ENCODE assay signal across 14 cellular contexts in the genomic region with DNA sequence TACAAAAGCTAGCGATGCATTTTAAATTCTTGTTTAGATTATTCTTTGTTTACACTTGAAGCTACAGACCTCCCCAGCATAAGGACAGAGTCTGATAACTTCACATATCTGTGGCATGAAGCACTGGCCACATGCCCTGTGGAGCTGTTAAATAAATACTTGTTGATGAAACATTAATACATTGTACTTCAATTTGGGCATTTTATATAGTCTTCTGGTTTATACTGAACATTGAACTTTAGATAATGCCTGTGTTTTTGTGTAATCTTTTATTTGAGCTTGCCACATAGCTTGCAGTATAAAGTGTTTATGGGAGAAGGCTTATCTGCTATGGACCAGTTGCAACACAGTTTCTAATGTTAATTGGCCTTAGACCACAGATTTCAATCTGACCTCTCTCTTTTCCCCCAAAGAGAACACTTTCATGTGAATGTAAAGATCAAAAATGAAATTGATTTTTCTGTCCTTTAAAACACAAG. TPM values are rescaled to one million over a fixed set of nuclear protein-coding genes. Genes with fewer than 3 reads are reported as not detected.
DNase-seq lines count a peak whose midpoint lies in the region; ATAC-seq, FAIRE-seq and TF ChIP-seq lines count a peak whose summit lies in the region.
"Had no signal": no experiment of that assay in that cellular context is flagged by ENCODE, and none has a peak within 500 bp of the region (broad histone marks: within the 10 kb centered on the region; RNA-seq: fewer than 3 reads in every experiment).

No MANE protein-coding gene starts in this region.

- no peaks in the 10 kb centered on the region for H3K27me3 Mint-ChIP-seq in mesothelial cell of epicardium (ENCODE audit: low read depth)

- H3K27me3 ChIP-seq in GM23248 (replicated peaks; ENCODE audit: insufficient read depth) (no peaks in the 10 kb centered on the region), PC-9 (ENCODE audit: insufficient read depth, low read depth) (no peaks in the 10 kb centered on the region), pancreas (no peaks in the 10 kb centered on the region)

- H2AFZ ChIP-seq in GM23248: no peak overlapping the region
- H2AFZ ChIP-seq in PC-9: no peak overlapping the region

- H3K27ac Mint-ChIP-seq in mesothelial cell of epicardium: no peak overlapping the region
- H3K27ac Mint-ChIP-seq: activated T-helper 2 cell treated with anti-CD3 and anti-CD28 coated beads, Interferon-gamma antibody, Interleukin-2, Interleukin-4, amounts not matched to agents 10 μg/mL and 5 μg/mL and 100 μg/mL, durations not matched to agents 14 hours and 24 hours and 36 hours; naive thymus-derived CD8-positive, alpha-beta T cell had no signal

- no TSS peak for BruUV-seq in PC-9 (replicated peaks; lab: Mats Ljungman, UMichigan)

- POLR2A ChIA-PET in PC-9 (lab: Charles Lee; ENCODE audit: unreplicated experiment): interaction anchor here (0.6 kb wide), 1 partner anchor 65 kb away, joined by 3 read pairs; no protein-coding TSS in a partner anchor

- peaks cover 3% of the 10 kb centered on the region for H3K9me3 Mint-ChIP-seq in mesothelial cell of epicardium
- H3K9me3 Mint-ChIP-seq: activated T-helper 2 cell treated with anti-CD3 and anti-CD28 coated beads, Interferon-gamma antibody, Interleukin-2, Interleukin-4, amounts not matched to agents 10 μg/mL and 5 μg/mL and 100 μg/mL, durations not matched to agents 14 hours and 24 hours and 36 hours; naive thymus-derived CD8-positive, alpha-beta T cell had no signal

- intact Hi-C loops in PC-9 (cut with micrococcal nuclease; ENCODE audit: unreplicated experiment) (loop anchor here (5.0 kb wide), 1 partner anchor 200 kb away; no protein-coding TSS in a partner anchor), pancreas (cut with DNase I) (loop anchor here in 2 of 3 donors (5.0 to 10.0 kb wide), 2 partner anchors 72 to 80 kb away; no protein-coding TSS in a partner anchor)

- H3F3A ChIP-seq in GM23248 (ENCODE audit: insufficient read depth): peaks cover 17% of the 10 kb centered on the region
- peaks cover 8% of the 10 kb centered on the region; the same call in 1 of the 2 replicates for H3F3A ChIP-seq in PC-9 (ENCODE audit: insufficient read depth, low read depth)

- no peak overlapping the region for H3K4me3 Mint-ChIP-seq in mesothelial cell of epicardium
- H3K4me3 Mint-ChIP-seq: naive thymus-derived CD8-positive, alpha-beta T cell had no signal

- in situ Hi-C loops in GM23248 (cut with MboI): loop anchor here (10.0 kb wide), 1 partner anchor 82 kb away; no protein-coding TSS in a partner anchor

- peak in 3 of 4 donors; percentile 8 to 44 (median 17) for ATAC-seq in pancreas
- no peak for ATAC-seq in GM18502 (IDR thresholded peaks at IDR 0.05; ENCODE audit: poor library complexity, unreplicated experiment)
- ATAC-seq: naive thymus-derived CD8-positive, alpha-beta T cell had no signal

- no peaks in the 10 kb centered on the region for H3K9me3 ChIP-seq in GM23248 (ENCODE audit: low read depth)
- H3K9me3 ChIP-seq in PC-9 (ENCODE audit: insufficient read depth, low read depth): peaks cover 7% of the 10 kb centered on the region; the same call in 1 of the 2 replicates
- no peaks in the 10 kb centered on the region for H3K9me3 ChIP-seq in pancreas

- H3K4me1 ChIP-seq in GM23248 (ENCODE audit: insufficient read depth) (peaks cover 33% of the 10 kb centered on the region), PC-9 (replicated peaks; ENCODE audit: insufficient read depth) (peaks cover 57% of the 10 kb centered on the region), pancreas (peaks cover 11 to 45% (median 44%) of the 10 kb centered on the region in 3 donors)

- 59 to 72% methylated on average over 1 of the region's 1 CpG for WGBS in GM23248 (ENCODE audit: low coverage in 1 of 2, low lambda C conversion rate in 2 of 2, missing lambda C conversion rate in 2 of 2), 2 experiments
- WGBS in pancreas, 2 donors: 18 to 23% methylated on average over 1 of the region's 1 CpG

- H3K9ac ChIP-seq in GM23248: no peak overlapping the region

- CTCF ChIA-PET in PC-9 (lab: Charles Lee): interaction anchor here (0.8 kb wide), 1 partner anchor 48 kb away, joined by 3 read pairs; a partner anchor contains a TSS

- H3K9me2 ChIP-seq in GM23248 (ENCODE audit: insufficient read depth) (no peaks in the 10 kb centered on the region), PC-9 (ENCODE audit: insufficient read depth) (no peaks in the 10 kb centered on the region)

- DNase-seq in GM23248: peak; percentile 21
- peak in 1 of 2 experiments; percentile 62 for DNase-seq in PC-9
- DNase-seq in fibroblast of the aortic adventitia (ENCODE audit: low read depth): peak; percentile 55
- DNase-seq in pancreas: no peak
- DNase-seq in mesothelial cell of epicardium (ENCODE audit: low spot score in 2 of 2, unreplicated experiment in 2 of 2): no peak
- no peak for DNase-seq in NCI-H2171 (lab: John Stamatoyannopoulos, UW)
- DNase-seq: anterior cingulate cortex; naive thymus-derived CD8-positive, alpha-beta T cell; NCI-H2029 treated with DMSO at 0.1 percent for 48 hours; NCI-H526; SW 1271 had no signal

- TF ChIP-seq CTCF in PC-9 (conservative IDR thresholded peaks at IDR 0.05) (no peak), fibroblast of the aortic adventitia (IDR thresholded peaks at IDR 0.05; ENCODE audit: insufficient read depth, low read length) (no peak), pancreas (IDR thresholded peaks at IDR 0.05) (no peak), mesothelial cell of epicardium (IDR thresholded peaks at IDR 0.05; ENCODE audit: unreplicated experiment) (no peak)

- H3K4me1 Mint-ChIP-seq in mesothelial cell of epicardium: peaks cover 44% of the 10 kb centered on the region

- H3K79me2 ChIP-seq in GM23248 (ENCODE audit: insufficient read depth) (no peaks in the 10 kb centered on the region), PC-9 (ENCODE audit: low read depth) (peaks cover 23% of the 10 kb centered on the region; the same call in 1 of the 2 replicates)

- H3K4me3 ChIP-seq in GM23248 (no peak overlapping the region), PC-9 (no peak overlapping the region), fibroblast of the aortic adventitia (ENCODE audit: low read depth, low read length) (no peak overlapping the region), pancreas (no peak overlapping the region)

- no peak overlapping the region for H3K4me2 ChIP-seq in GM23248 (ENCODE audit: unreplicated experiment)
- H3K4me2 ChIP-seq in PC-9: peak overlapping the region; percentile 41; the same call in 1 of the 2 replicates

- H4K20me1 ChIP-seq in GM23248 (ENCODE audit: insufficient read depth) (no peaks in the 10 kb centered on the region), PC-9 (ENCODE audit: insufficient read depth) (no peaks in the 10 kb centered on the region)

- no peaks in the 10 kb centered on the region for H3K36me3 Mint-ChIP-seq in mesothelial cell of epicardium
- H3K36me3 Mint-ChIP-seq: naive thymus-derived CD8-positive, alpha-beta T cell had no signal

- H3K36me3 ChIP-seq in GM23248 (ENCODE audit: low read depth) (no peaks in the 10 kb centered on the region), PC-9 (ENCODE audit: low read depth) (no peaks in the 10 kb centered on the region), pancreas (no peaks in the 10 kb centered on the region)

- no peak for FAIRE-seq in pancreas (lab: Jason Lieb, UNC)
- FAIRE-seq: RCC 7860 had no signal

- H3K27ac ChIP-seq in GM23248 (no peak overlapping the region), PC-9 (peak overlapping the region; percentile 41; the same call in 1 of the 2 replicates), pancreas (peak overlapping the region in 2 of 4 donors; percentile 50 to 57)

RNA-seq across cellular contexts. Expression of a gene that starts 48.2 kb away (rescaled TPM):
- total RNA-seq in GM23248 (2014; rRNA removed; shearing (Covaris generic)): 0.13 and 0.32 TPM in 2 replicates
- polyA plus RNA-seq in GM23248 (2016; fragmentation: Nextera tagmentation; extraction: Ambion mirVana) (0.06 and 0.09 TPM in 2 replicates), pancreas (1 to 10 TPM in 1 of 2 donors, under 1 TPM in 1; 0.72 to 1.6 TPM)
- total RNA-seq in PC-9 (2021) (14.4 and 17.2 TPM in 2 replicates), fibroblast of the aortic adventitia (ENCODE audit: low replicate concordance) (2.0 TPM in 2 replicates), pancreas (10 to 100 TPM in 1 of 6 donors, 1 to 10 TPM in 5; 3.9 to 11.6 (median 5.2) TPM), mesothelial cell of epicardium (4.9 to 5.2 TPM (median 5.1 TPM) in 3 replicates)

Comparison
In these comparisons a context has a peak if more than half of its experiments do, and no peak if none do; other contexts are left out.
1. DNase-seq: peak in GM23248 (single experiment) and fibroblast of the aortic adventitia (single experiment); none in pancreas (0 of 6), mesothelial cell of epicardium (0 of 2) and NCI-H2171 (single experiment).